Comparison of ENCODE assay signal across 21 cellular contexts in genomic region chr16:79798416-79799053, GRCh38.
"Had no signal": no experiment of that assay in that cellular context is flagged by ENCODE, and none has a peak within 500 bp of the region (broad histone marks: within the 10 kb centered on the region; RNA-seq: fewer than 3 reads in every experiment).

No MANE protein-coding gene starts in this region.

- ATAC-seq: left colon; left lung; lower lobe of right lung; natural killer cell; right lobe of liver; stimulated activated memory B cell treated with anti-CD40 and anti-IgM and Interleukin-4, amounts not matched to agents 10 μg/mL and 1 μg/mL and 100 μg/mL, for 72 hours; stimulated activated naive CD8-positive, alpha-beta T cell treated with anti-CD3 and anti-CD28 coated beads, Interleukin-15, amount 100 ng/mL, for 72 hours had no signal

- DNase-seq: hippocampal formation; immature natural killer cell; kidney; left colon; left lung; lower lobe of right lung; mammary epithelial cell; mesendoderm; naive B cell; natural killer cell; nephron progenitor cell; occipital lobe; right lobe of liver; stimulated activated CD4-positive, alpha-beta T cell treated with anti-CD3 and anti-CD28 coated beads, Interleukin-1b, Interleukin-23, amount 100 ng/mL, for 48 hours; stimulated activated CD4-positive, alpha-beta T cell treated with anti-CD3 and anti-CD28 coated beads, Interleukin-2, amount 100 ng/mL, for 48 hours; stimulated activated CD4-positive, alpha-beta T cell treated with anti-CD3 and anti-CD28 coated beads, Interleukin-4, amount 100 ng/mL, for 4 hours; stimulated activated CD8-positive, alpha-beta memory T cell treated with anti-CD3 and anti-CD28 coated beads, Interleukin-4, amount 100 ng/mL, for 48 hours; stimulated activated naive CD4-positive, alpha-beta T cell treated with Interleukin-2 at 50 U/mL for 16 hours; stimulated activated naive CD8-positive, alpha-beta T cell treated with anti-CD3 and anti-CD28 coated beads, Interleukin-15, amount 100 ng/mL, for 72 hours; uterus had no signal
